ENCODE assay signal across 1 cellular context in the genomic region with DNA sequence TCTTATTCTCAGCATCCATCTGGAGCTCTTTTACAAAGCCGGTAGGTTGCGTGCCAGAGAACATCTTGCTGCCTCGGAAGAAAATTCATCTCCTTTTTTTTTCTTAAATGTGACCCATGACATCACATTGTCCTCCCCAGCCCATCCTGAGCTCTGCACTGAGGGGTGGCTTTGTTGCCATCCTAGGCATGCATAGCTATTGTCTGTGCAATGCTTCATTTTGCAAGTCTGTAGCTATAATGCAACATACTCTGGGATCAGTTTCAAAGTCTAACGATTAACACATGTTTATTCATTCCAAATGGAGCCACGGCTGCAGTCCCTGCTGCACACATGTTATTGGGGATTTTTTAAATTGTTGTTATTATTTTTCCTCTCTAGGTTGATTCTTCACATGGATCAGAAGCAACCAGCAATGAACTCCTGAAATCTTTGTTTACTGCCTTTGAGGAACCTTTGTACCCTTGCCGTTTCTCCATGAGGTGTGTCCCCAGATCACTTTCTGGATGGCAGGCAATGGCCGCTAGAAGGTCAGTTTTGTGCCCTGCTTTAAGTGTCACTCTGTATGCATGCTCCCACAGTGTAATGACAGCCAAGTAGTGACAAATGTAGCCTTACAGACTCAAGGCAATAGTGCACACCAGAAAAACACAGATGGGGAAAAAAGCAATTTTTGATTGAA.
TF ChIP-seq lines count a peak whose summit lies in the region.

No MANE protein-coding gene starts in this region.

TF ChIP-seq in SK-N-SH, 30 proteins besides CTCF, POLR2A, EP300 and RAD21 (continued from another document):
- TF ChIP-seq, protein P1, sequence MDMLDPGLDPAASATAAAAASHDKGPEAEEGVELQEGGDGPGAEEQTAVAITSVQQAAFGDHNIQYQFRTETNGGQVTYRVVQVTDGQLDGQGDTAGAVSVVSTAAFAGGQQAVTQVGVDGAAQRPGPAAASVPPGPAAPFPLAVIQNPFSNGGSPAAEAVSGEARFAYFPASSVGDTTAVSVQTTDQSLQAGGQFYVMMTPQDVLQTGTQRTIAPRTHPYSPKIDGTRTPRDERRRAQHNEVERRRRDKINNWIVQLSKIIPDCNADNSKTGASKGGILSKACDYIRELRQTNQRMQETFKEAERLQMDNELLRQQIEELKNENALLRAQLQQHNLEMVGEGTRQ (IDR thresholded peaks at IDR 0.05; ENCODE audit: borderline replicate concordance, low read depth, low read length): no peak
- TF ChIP-seq JUND (IDR thresholded peaks at IDR 0.05): 0 out of 2 replicates have a peak, but pooled peaks have one; percentile 22
- no peak for TF ChIP-seq TAF1 (IDR thresholded peaks at IDR 0.05; ENCODE audit: borderline replicate concordance, low read depth, low read length)
- TF ChIP-seq, protein P2, sequence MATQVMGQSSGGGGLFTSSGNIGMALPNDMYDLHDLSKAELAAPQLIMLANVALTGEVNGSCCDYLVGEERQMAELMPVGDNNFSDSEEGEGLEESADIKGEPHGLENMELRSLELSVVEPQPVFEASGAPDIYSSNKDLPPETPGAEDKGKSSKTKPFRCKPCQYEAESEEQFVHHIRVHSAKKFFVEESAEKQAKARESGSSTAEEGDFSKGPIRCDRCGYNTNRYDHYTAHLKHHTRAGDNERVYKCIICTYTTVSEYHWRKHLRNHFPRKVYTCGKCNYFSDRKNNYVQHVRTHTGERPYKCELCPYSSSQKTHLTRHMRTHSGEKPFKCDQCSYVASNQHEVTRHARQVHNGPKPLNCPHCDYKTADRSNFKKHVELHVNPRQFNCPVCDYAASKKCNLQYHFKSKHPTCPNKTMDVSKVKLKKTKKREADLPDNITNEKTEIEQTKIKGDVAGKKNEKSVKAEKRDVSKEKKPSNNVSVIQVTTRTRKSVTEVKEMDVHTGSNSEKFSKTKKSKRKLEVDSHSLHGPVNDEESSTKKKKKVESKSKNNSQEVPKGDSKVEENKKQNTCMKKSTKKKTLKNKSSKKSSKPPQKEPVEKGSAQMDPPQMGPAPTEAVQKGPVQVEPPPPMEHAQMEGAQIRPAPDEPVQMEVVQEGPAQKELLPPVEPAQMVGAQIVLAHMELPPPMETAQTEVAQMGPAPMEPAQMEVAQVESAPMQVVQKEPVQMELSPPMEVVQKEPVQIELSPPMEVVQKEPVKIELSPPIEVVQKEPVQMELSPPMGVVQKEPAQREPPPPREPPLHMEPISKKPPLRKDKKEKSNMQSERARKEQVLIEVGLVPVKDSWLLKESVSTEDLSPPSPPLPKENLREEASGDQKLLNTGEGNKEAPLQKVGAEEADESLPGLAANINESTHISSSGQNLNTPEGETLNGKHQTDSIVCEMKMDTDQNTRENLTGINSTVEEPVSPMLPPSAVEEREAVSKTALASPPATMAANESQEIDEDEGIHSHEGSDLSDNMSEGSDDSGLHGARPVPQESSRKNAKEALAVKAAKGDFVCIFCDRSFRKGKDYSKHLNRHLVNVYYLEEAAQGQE (IDR thresholded peaks at IDR 0.05; ENCODE audit: low read depth, low read length): no peak
- TF ChIP-seq, protein P3, sequence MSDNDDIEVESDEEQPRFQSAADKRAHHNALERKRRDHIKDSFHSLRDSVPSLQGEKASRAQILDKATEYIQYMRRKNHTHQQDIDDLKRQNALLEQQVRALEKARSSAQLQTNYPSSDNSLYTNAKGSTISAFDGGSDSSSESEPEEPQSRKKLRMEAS (IDR thresholded peaks at IDR 0.05; ENCODE audit: low read depth): peak; percentile 32; the same call in 1 of the 2 replicates
- TF ChIP-seq ELF1 (IDR thresholded peaks at IDR 0.05): no peak
- no peak for TF ChIP-seq FOXJ3 (CRISPR knock-in tag; IDR thresholded peaks at IDR 0.05)
- no peak for TF ChIP-seq RXRA (IDR thresholded peaks at IDR 0.05; ENCODE audit: borderline replicate concordance, low read depth)
- TF ChIP-seq NFIC (IDR thresholded peaks at IDR 0.05; ENCODE audit: borderline replicate concordance): peak; percentile 67
- TF ChIP-seq FOSL2 (IDR thresholded peaks at IDR 0.05; ENCODE audit: borderline replicate concordance, low read depth): no peak
- no peak for TF ChIP-seq MXI1 (IDR thresholded peaks at IDR 0.05; ENCODE audit: low read depth, low read length)
- TF ChIP-seq, protein P4, sequence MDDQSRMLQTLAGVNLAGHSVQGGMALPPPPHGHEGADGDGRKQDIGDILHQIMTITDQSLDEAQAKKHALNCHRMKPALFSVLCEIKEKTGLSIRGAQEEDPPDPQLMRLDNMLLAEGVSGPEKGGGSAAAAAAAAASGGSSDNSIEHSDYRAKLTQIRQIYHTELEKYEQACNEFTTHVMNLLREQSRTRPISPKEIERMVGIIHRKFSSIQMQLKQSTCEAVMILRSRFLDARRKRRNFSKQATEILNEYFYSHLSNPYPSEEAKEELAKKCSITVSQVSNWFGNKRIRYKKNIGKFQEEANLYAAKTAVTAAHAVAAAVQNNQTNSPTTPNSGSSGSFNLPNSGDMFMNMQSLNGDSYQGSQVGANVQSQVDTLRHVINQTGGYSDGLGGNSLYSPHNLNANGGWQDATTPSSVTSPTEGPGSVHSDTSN (IDR thresholded peaks at IDR 0.05): peak; percentile 52
- no peak for TF ChIP-seq EZH2phosphoT487 (IDR thresholded peaks at IDR 0.05; ENCODE audit: borderline replicate concordance, low read depth)
